Comparison of ENCODE assay signal across 1 cellular context in genomic region chr17:77882481-77883212, GRCh38.
TF ChIP-seq lines count a peak whose summit lies in the region.

No MANE protein-coding gene starts in this region.

TF ChIP-seq in GM23338, 12 proteins besides CTCF, POLR2A, EP300 and RAD21 (continued from another document):
- no peak for TF ChIP-seq ZNF331 (CRISPR knock-in tag; IDR thresholded peaks at IDR 0.05; ENCODE audit: low read depth)
- TF ChIP-seq JUNB (IDR thresholded peaks at IDR 0.05; ENCODE audit: unreplicated experiment) = no peak
- TF ChIP-seq POLR2AphosphoS5 (IDR thresholded peaks at IDR 0.05; ENCODE audit: low read depth) = no peak
- TF ChIP-seq ZNF114 (CRISPR knock-in tag; IDR thresholded peaks at IDR 0.05) = no peak
- TF ChIP-seq EZH2 (IDR thresholded peaks at IDR 0.05; ENCODE audit: low read depth, unreplicated experiment) = no peak
- TF ChIP-seq, protein P1, sequence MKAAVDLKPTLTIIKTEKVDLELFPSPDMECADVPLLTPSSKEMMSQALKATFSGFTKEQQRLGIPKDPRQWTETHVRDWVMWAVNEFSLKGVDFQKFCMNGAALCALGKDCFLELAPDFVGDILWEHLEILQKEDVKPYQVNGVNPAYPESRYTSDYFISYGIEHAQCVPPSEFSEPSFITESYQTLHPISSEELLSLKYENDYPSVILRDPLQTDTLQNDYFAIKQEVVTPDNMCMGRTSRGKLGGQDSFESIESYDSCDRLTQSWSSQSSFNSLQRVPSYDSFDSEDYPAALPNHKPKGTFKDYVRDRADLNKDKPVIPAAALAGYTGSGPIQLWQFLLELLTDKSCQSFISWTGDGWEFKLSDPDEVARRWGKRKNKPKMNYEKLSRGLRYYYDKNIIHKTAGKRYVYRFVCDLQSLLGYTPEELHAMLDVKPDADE (IDR thresholded peaks at IDR 0.05) = no peak
- no peak for TF ChIP-seq STAT1 (IDR thresholded peaks at IDR 0.05; ENCODE audit: unreplicated experiment)
